8 cellular contexts compared by ENCODE assay signal in the genomic region with DNA sequence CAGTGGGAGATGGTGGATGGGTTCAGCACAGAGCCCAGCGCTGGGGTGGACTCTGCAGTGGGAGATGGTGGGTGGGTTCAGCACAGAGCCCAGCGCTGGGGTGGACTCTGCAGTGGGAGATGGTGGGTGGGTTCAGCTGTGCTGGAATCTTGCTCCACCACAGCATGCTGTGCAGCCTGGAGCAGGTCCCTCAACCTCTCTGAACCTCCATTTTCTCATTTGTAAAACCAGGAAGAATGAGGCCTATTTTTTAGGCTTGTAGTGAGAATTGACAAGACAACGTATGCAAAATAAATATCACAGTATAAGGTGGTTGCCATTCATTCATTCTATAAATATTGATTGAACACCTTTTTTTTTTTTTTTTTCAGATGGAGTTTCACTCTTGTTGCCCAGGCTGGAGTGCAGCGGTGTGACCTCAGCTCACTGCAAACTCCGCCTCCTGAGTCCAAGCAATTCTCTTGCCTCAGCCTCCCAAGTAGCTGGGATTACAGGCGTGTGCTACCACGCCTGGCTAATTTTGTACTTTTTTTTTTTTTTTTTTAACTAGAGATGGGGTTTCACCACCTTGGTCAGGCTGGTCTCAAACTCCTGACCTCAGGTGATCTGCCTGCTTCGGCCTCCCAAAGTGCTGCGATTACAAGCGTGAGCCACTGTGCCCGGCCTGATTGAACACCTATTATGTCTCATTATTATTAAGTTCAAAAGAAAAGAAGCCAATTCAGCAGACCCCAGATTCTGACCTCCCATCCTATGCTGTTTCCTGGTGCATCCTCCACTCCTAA. TPM values are rescaled to one million over a fixed set of nuclear protein-coding genes. Genes with fewer than 3 reads are reported as not detected.
DNase-seq lines count a peak whose midpoint lies in the region; ATAC-seq and TF ChIP-seq lines count a peak whose summit lies in the region.
"Not testable (repeated sequence)": the region's sequence is repeated elsewhere in the genome, so short reads cannot be mapped to it uniquely, and the experiment has no call there.

No MANE protein-coding gene starts in this region.

- DNase-seq in CD8-positive, alpha-beta memory T cell; breast epithelium (ENCODE audit: low spot score in 2 of 2); heart right ventricle; mesendoderm; osteocyte (ENCODE audit: extremely low spot score, unreplicated experiment): not testable (repeated sequence)
- peak; percentile 24 for DNase-seq in activated CD4-positive, CD25-positive, alpha-beta regulatory T cell treated with anti-CD3 and anti-CD28 coated beads, Interleukin-2, amount 50 U/mL, for 72 hours

- H2BK15ac ChIP-seq in mesendoderm (replicated peaks; ENCODE audit: low read depth) = not testable (repeated sequence)

- H3K36me3 ChIP-seq in CD8-positive, alpha-beta memory T cell (ENCODE audit: insufficient read depth, low read length); breast epithelium; heart right ventricle; mesendoderm (ENCODE audit: control insufficient read depth, insufficient read depth, low read length); subcutaneous abdominal adipose tissue (ENCODE audit: control insufficient read depth in 5 of 5, insufficient read depth in 5 of 5, low read length in 5 of 5): not testable (repeated sequence)

- H3K23ac ChIP-seq in mesendoderm (ENCODE audit: low read length) = not testable (repeated sequence)

- H3K9me3 Mint-ChIP-seq in CD8-positive, alpha-beta memory T cell; IgD-negative memory B cell; osteocyte (ENCODE audit: unreplicated experiment): not testable (repeated sequence)

- not testable (repeated sequence) for H4K8ac ChIP-seq in mesendoderm (ENCODE audit: low read depth, low read length)

- H3K4me1 ChIP-seq in CD8-positive, alpha-beta memory T cell (ENCODE audit: insufficient read depth, low read length) = peaks cover 57% of the 10 kb centered on the region
- H3K4me1 ChIP-seq in breast epithelium = peaks cover 28 to 36% of the 10 kb centered on the region in 2 donors
- H3K4me1 ChIP-seq in heart right ventricle = peaks cover 35 to 71% (median 67%) of the 10 kb centered on the region in 9 donors
- H3K4me1 ChIP-seq in mesendoderm (ENCODE audit: control insufficient read depth, low read depth, low read length) = peaks cover 15% of the 10 kb centered on the region
- H3K4me1 ChIP-seq in subcutaneous abdominal adipose tissue (ENCODE audit: control insufficient read depth in 5 of 5, insufficient read depth in 5 of 5, low read length in 5 of 5) = peaks cover 12 to 65% (median 57%) of the 10 kb centered on the region in 5 donors

- H3K4me3 Mint-ChIP-seq in CD8-positive, alpha-beta memory T cell = peak overlapping the region in 5 of 7 donors; percentile 12 to 83 (median 54)
- H3K4me3 Mint-ChIP-seq in IgD-negative memory B cell; osteocyte (ENCODE audit: unreplicated experiment): not testable (repeated sequence)

- not testable (repeated sequence) for H3K4ac ChIP-seq in mesendoderm (ENCODE audit: low read depth, low read length)

- H3K56ac ChIP-seq in mesendoderm (ENCODE audit: low read length) = peak overlapping the region; percentile 54

- POLR2A ChIA-PET in CD8-positive, alpha-beta memory T cell (lab: Charles Lee) = interaction anchor here (1.4 to 8.0 kb wide), 4 partner anchors 47 to 145 kb away, joined by 3 to 89 read pairs (median 12); a partner anchor contains a TSS

- not testable (repeated sequence) for H3K36me3 Mint-ChIP-seq in CD8-positive, alpha-beta memory T cell; IgD-negative memory B cell; osteocyte (ENCODE audit: unreplicated experiment)

- not testable (repeated sequence) for TF ChIP-seq POLR2A in breast epithelium (IDR thresholded peaks at IDR 0.05)

- not testable (repeated sequence) for H3K9me3 ChIP-seq in CD8-positive, alpha-beta memory T cell (ENCODE audit: low read length); breast epithelium; heart right ventricle; subcutaneous abdominal adipose tissue (ENCODE audit: control insufficient read depth in 5 of 5, low read length in 5 of 5)

- peaks cover 48 to 68% (median 59%) of the 10 kb centered on the region in 3 donors for H3K4me1 Mint-ChIP-seq in CD8-positive, alpha-beta memory T cell
- H3K4me1 Mint-ChIP-seq in IgD-negative memory B cell = peaks cover 16 to 27% (median 20%) of the 10 kb centered on the region in 3 donors
- peaks cover 57% of the 10 kb centered on the region for H3K4me1 Mint-ChIP-seq in osteocyte (ENCODE audit: unreplicated experiment)

- CTCF ChIA-PET in CD8-positive, alpha-beta memory T cell (lab: Charles Lee) = interaction anchor here (1.2 to 9.6 kb wide), 9 partner anchors 10 to 145 kb away, joined by 3 to 178 read pairs (median 16); a partner anchor contains a TSS

- H3K79me2 ChIP-seq in mesendoderm (ENCODE audit: control insufficient read depth, insufficient read depth, low read length) = not testable (repeated sequence)

- not testable (repeated sequence) for ATAC-seq in heart right ventricle

- peak overlapping the region; percentile 13 for H3K18ac ChIP-seq in mesendoderm (ENCODE audit: low read length)

- not testable (repeated sequence) for H3K4me2 ChIP-seq in mesendoderm (ENCODE audit: low read length)

- not testable (repeated sequence) for H2BK120ac ChIP-seq in mesendoderm (ENCODE audit: low read depth, low read length)

- intact Hi-C loops in breast epithelium (cut with DNase I; ENCODE audit: low total_unique reads) = loop anchor here (5.0 kb wide), 1 partner anchor 355 kb away; no protein-coding TSS in a partner anchor
- intact Hi-C loops in heart right ventricle (cut with DNase I) = loop anchor here in 7 of 10 donors (5.0 to 10.0 kb wide), 5 partner anchors 60 to 355 kb away; a partner anchor contains a TSS

- H2BK5ac ChIP-seq in mesendoderm (ENCODE audit: low read length) = not testable (repeated sequence)

- 93 to 94% methylated on average over 11 of the region's 11 CpGs for WGBS in heart right ventricle, 2 donors
- no CpG with 5 or more reads among the region's 11 CpGs for WGBS in mesendoderm (ENCODE audit: extremely low coverage, insufficient coverage, low lambda C conversion rate)

- not testable (repeated sequence) for TF ChIP-seq CTCF in breast epithelium (IDR thresholded peaks at IDR 0.05); heart right ventricle (IDR thresholded peaks at IDR 0.05); osteocyte (IDR thresholded peaks at IDR 0.05)

- not testable (repeated sequence) for H3K27ac ChIP-seq in CD8-positive, alpha-beta memory T cell (ENCODE audit: low read depth, low read length); mesendoderm (ENCODE audit: low read depth, low read length)
- H3K27ac ChIP-seq in breast epithelium (peak overlapping the region; percentile 88 to 89), heart right ventricle (peak overlapping the region in 9 of 10 donors; percentile 79 to 92 (median 85)), subcutaneous abdominal adipose tissue (ENCODE audit: low read depth, low read length) (peak overlapping the region; percentile 77)

- H2AK5ac ChIP-seq in mesendoderm (ENCODE audit: low read length) = not testable (repeated sequence)

- not testable (repeated sequence) for H3K4me3 ChIP-seq in CD8-positive, alpha-beta memory T cell (ENCODE audit: low read length); breast epithelium; heart right ventricle; mesendoderm (ENCODE audit: low read length); subcutaneous abdominal adipose tissue (ENCODE audit: low read depth in 1 of 5, low read length in 5 of 5)

- H3K9ac ChIP-seq in mesendoderm (ENCODE audit: low read length) = not testable (repeated sequence)
- peak overlapping the region in 1 of 5 donors; percentile 26 for H3K9ac ChIP-seq in subcutaneous abdominal adipose tissue (ENCODE audit: low read length in 5 of 5)

- H3K27me3 Mint-ChIP-seq in CD8-positive, alpha-beta memory T cell; IgD-negative memory B cell; osteocyte (ENCODE audit: unreplicated experiment): not testable (repeated sequence)

- not testable (repeated sequence) for H3K27me3 ChIP-seq in CD8-positive, alpha-beta memory T cell (ENCODE audit: insufficient read depth, low read length, poor library complexity, severe bottlenecking); breast epithelium; heart right ventricle; mesendoderm (ENCODE audit: insufficient read depth, low read length, poor library complexity); subcutaneous abdominal adipose tissue (ENCODE audit: control insufficient read depth in 5 of 5, insufficient read depth in 4 of 5, low read length in 5 of 5)

- not testable (repeated sequence) for H4K5ac ChIP-seq in mesendoderm (ENCODE audit: low read length)

- H3K27ac Mint-ChIP-seq in CD8-positive, alpha-beta memory T cell = peak overlapping the region; percentile 93 to 99 (median 96)
- H3K27ac Mint-ChIP-seq in IgD-negative memory B cell (peak overlapping the region in 2 of 3 donors; percentile 91 to 95), osteocyte (ENCODE audit: unreplicated experiment) (peak overlapping the region; percentile 100)

- not testable (repeated sequence) for H3K79me1 ChIP-seq in mesendoderm (ENCODE audit: low read length)

RNA-seq across cellular contexts. Expression of a gene that starts 20.0 kb away (rescaled TPM):
- total RNA-seq in CD8-positive, alpha-beta memory T cell = 10 to 100 TPM; 26.1 to 26.4 TPM
- 29.7 TPM for polyA plus RNA-seq in CD8-positive, alpha-beta memory T cell
- polyA plus RNA-seq in IgD-negative memory B cell (35.4 TPM), heart right ventricle (10 to 100 TPM; 34.5 to 36.3 TPM)
- total RNA-seq in breast epithelium (10 to 100 TPM; 57.1 to 71.9 (median 71.1) TPM), heart right ventricle (10 to 100 TPM; 48.8 to 85.8 (median 76.3) TPM), osteocyte (8.1 and 9.6 TPM in 2 replicates)
- 1.5 TPM for polyA plus RNA-seq in mesendoderm (2013, experiment 1 of 2)
- 1.3 TPM for polyA plus RNA-seq in mesendoderm (2013, experiment 2 of 2)
